Comparison of ENCODE assay signal across 31 cellular contexts in the genomic region with DNA sequence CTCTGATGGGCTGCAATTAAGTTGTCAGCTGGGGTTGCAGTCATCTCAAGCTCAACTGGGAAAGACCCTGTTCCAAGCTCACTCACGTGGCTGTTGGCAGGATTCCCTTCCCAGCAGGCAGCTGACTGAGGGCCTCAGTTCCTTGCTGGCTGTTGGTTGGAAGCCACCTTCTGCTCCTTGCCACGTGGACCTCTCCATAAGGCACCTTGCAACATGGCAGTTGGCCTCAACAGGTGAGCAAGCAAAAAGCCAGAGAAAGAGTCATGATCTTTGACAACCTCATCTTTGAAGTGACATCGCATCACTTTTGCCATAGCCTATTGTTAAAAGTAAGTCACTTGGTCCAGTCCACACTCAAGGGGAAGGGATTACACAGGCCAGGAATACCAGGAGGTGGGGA. TPM values are rescaled to one million over a fixed set of nuclear protein-coding genes. Genes with fewer than 3 reads are reported as not detected.
"Had no signal": no experiment of that assay in that cellular context is flagged by ENCODE, and none has a peak within 500 bp of the region (broad histone marks: within the 10 kb centered on the region; RNA-seq: fewer than 3 reads in every experiment).

No MANE protein-coding gene starts in this region.

- H2AFZ ChIP-seq: PC-9 had no signal

- H3K9me3 ChIP-seq: ascending aorta had no signal

- H3K4me1 Mint-ChIP-seq: activated CD4-positive, alpha-beta memory T cell treated with anti-CD3 and anti-CD28 coated beads, Interleukin-2, amount 10 ng/mL, durations not matched to agents 7 days and 5 days; activated CD8-positive, alpha-beta memory T cell treated with anti-CD3 and anti-CD28 coated beads, Interleukin-2, amount 10 ng/mL, durations not matched to agents 7 days and 5 days; activated naive CD4-positive, alpha-beta T cell treated with anti-CD3 and anti-CD28 coated beads, Interleukin-2, amount 10 ng/mL, durations not matched to agents 7 days and 5 days had no signal

- H3K27ac ChIP-seq: ascending aorta, PC-9, WERI-Rb-1 had no signal

- DNase-seq: activated CD4-positive, alpha-beta memory T cell treated with anti-CD3 and anti-CD28 coated beads, Interleukin-2, amount 10 ng/mL, durations not matched to agents 7 days and 5 days; activated CD4-positive, alpha-beta T cell treated with anti-CD3 and anti-CD28 coated beads for 1 hour; activated CD4-positive, alpha-beta T cell treated with anti-CD3 and anti-CD28 coated beads for 48 hours; activated CD4-positive, CD25-positive, alpha-beta regulatory T cell; activated CD8-positive, alpha-beta memory T cell treated with anti-CD3 and anti-CD28 coated beads for 24 hours; activated CD8-positive, alpha-beta memory T cell treated with anti-CD3 and anti-CD28 coated beads, Interleukin-2, amount 10 ng/mL, durations not matched to agents 7 days and 5 days; activated CD8-positive, alpha-beta memory T cell treated with anti-CD3 and anti-CD28 coated beads, Interleukin-2, amount 50 U/mL, for 48 hours; activated effector memory CD4-positive, alpha-beta T cell treated with Interleukin-2 at 50 U/mL for 16 hours; activated naive CD4-positive, alpha-beta T cell treated with anti-CD3 and anti-CD28 coated beads, Interleukin-2, amount 10 ng/mL, durations not matched to agents 7 days and 5 days; activated naive CD8-positive, alpha-beta T cell treated with anti-CD3 and anti-CD28 coated beads for 36 hours; activated T-cell treated with anti-CD3 and anti-CD28 coated beads, Interleukin-2, amount 50 U/mL, for 48 hours; amygdala; central memory CD4-positive, alpha-beta T cell; NCI-H1092 treated with DMSO at 0.1 percent for 48 hours; NCI-H146; NCI-H187; NCI-H2081; NCI-H2171 treated with DMSO at 0.1 percent for 48 hours; NCI-H2227 treated with DMSO at 0.1 percent for 48 hours; NCI-H524; NK-92 treated with Interleukin-12 subunit alpha and Interleukin-12 subunit beta, amount 100 ng/mL, for 24 hours; PC-9; Right ventricle myocardium superior; SW 1271; T1000; WERI-Rb-1 had no signal

- H3K27me3 ChIP-seq: ascending aorta had no signal

- H3K36me3 ChIP-seq: ascending aorta, WERI-Rb-1 had no signal

- H3K4me3 ChIP-seq: ascending aorta, PC-9 had no signal

- H3K9me3 Mint-ChIP-seq: activated CD4-positive, alpha-beta memory T cell treated with anti-CD3 and anti-CD28 coated beads, Interleukin-2, amount 10 ng/mL, durations not matched to agents 7 days and 5 days; activated naive CD4-positive, alpha-beta T cell treated with anti-CD3 and anti-CD28 coated beads, Interleukin-2, amount 10 ng/mL, durations not matched to agents 7 days and 5 days; activated naive CD8-positive, alpha-beta T cell treated with anti-CD3 and anti-CD28 coated beads for 36 hours had no signal

- H3K4me2 ChIP-seq: PC-9 had no signal

- H3K27ac Mint-ChIP-seq: activated CD4-positive, alpha-beta memory T cell treated with anti-CD3 and anti-CD28 coated beads, Interleukin-2, amount 10 ng/mL, durations not matched to agents 7 days and 5 days; activated CD8-positive, alpha-beta memory T cell treated with anti-CD3 and anti-CD28 coated beads, Interleukin-2, amount 10 ng/mL, durations not matched to agents 7 days and 5 days; activated naive CD4-positive, alpha-beta T cell treated with anti-CD3 and anti-CD28 coated beads, Interleukin-2, amount 10 ng/mL, durations not matched to agents 7 days and 5 days; activated naive CD8-positive, alpha-beta T cell treated with anti-CD3 and anti-CD28 coated beads for 36 hours had no signal

- ATAC-seq: activated CD8-positive, alpha-beta memory T cell treated with anti-CD3 and anti-CD28 coated beads, Interleukin-2, amount 10 ng/mL, durations not matched to agents 7 days and 5 days had no signal

- H3K4me3 Mint-ChIP-seq: activated CD4-positive, alpha-beta memory T cell treated with anti-CD3 and anti-CD28 coated beads, Interleukin-2, amount 10 ng/mL, durations not matched to agents 7 days and 5 days; activated CD8-positive, alpha-beta memory T cell treated with anti-CD3 and anti-CD28 coated beads, Interleukin-2, amount 10 ng/mL, durations not matched to agents 7 days and 5 days; activated naive CD4-positive, alpha-beta T cell treated with anti-CD3 and anti-CD28 coated beads, Interleukin-2, amount 10 ng/mL, durations not matched to agents 7 days and 5 days; activated naive CD8-positive, alpha-beta T cell treated with anti-CD3 and anti-CD28 coated beads for 36 hours had no signal

RNA-seq across cellular contexts. Expression of gene GRXCR2, which starts 19.8 kb away (rescaled TPM):
- total RNA-seq: activated CD4-positive, alpha-beta memory T cell treated with anti-CD3 and anti-CD28 coated beads, Interleukin-2, amount 10 ng/mL, durations not matched to agents 7 days and 5 days; activated CD8-positive, alpha-beta memory T cell treated with anti-CD3 and anti-CD28 coated beads, Interleukin-2, amount 10 ng/mL, durations not matched to agents 7 days and 5 days; activated naive CD8-positive, alpha-beta T cell treated with anti-CD3 and anti-CD28 coated beads for 36 hours; ascending aorta; M059J; OCI-LY7; PC-9; T-helper 1 cell treated with Interleukin-12 subunit alpha and Interleukin-12 subunit beta and Interleukin-4 antibody, amounts not matched to agents 30 ng/mL and 1 ng/mL, for 36 hours; T-helper 2 cell treated with Interferon-gamma antibody and Interleukin-4, amounts not matched to agents 100 ng/mL and 5 ng/mL, for 36 hours had no signal
